In the genomic region with DNA sequence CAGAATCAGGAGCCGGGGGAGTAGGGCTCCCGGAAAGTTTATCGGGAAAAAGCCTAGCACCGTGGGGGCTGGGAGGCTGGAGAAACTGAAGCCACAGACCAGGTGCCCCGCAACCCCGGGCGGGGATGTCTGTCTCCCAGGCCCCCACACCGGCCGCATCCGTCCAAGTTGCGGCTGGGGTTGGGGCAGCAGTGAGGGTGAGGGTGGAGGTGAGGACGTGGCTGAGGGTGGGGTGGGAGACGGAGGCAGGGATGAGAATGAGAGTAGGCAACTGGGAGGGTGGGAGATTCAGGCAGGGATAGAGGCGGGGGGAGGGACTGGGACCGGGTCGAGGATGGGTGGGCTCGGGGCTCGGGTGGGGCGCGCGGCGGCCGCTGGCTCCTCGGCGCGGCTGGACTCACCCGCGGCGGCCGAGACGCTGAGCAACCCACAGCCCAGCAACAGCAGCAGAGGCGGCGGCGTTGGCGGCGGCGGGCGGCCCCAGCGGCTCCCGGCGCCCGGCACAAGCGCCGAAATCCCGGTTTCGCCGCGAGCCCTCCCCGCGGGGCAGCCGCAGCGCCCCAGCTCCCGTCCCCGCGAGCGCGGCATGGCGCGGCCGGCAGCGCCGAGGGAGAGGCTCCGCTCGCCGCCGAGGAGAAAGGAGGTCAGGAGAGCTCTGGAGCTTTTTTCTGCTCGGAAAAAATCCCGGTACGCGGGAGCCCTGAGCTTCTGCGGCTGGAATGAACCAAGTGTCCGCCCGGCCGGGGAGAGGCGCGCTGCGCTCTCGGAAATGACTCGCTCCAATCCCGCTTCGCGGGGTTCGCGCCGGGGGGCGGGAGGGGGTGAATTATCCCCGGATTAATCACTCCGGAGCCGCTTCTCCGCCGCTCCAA, we compare ENCODE assay signal across 8 cellular contexts. TPM values are rescaled to one million over a fixed set of nuclear protein-coding genes. Genes with fewer than 3 reads are reported as not detected.
DNase-seq lines count a peak whose midpoint lies in the region; TF ChIP-seq lines count a peak whose summit lies in the region.

TSS of gene CSMD2 (minus strand) at position 721 of the 872 bp plus-strand sequence. CDS start at position 588, 133 bp downstream.

- H3K4me3 ChIP-seq in H7 (ENCODE audit: insufficient read depth, low read depth, low read length) (peak within 1 kb of the TSS; percentile 78), foreskin fibroblast (ENCODE audit: low read depth in 1 of 2, low read length in 2 of 2) (peak within 1 kb of the TSS; percentile 71 to 81)

- TF ChIP-seq CTCF in foreskin fibroblast (IDR thresholded peaks at IDR 0.05; ENCODE audit: low read depth, low read length): no peak
- no peak for TF ChIP-seq CTCF in osteocyte (IDR thresholded peaks at IDR 0.05)

- H3K9me3 Mint-ChIP-seq in osteocyte (ENCODE audit: unreplicated experiment): no peaks in the 10 kb centered on the region

- DNase-seq in H7 (peak; percentile 88), RPMI7951 (ENCODE audit: low read depth) (peak; percentile 70), foreskin fibroblast (peak; percentile 41 to 73), osteocyte (ENCODE audit: extremely low spot score, unreplicated experiment) (no peak), MV-4-11 (lab: John Stamatoyannopoulos, UW) (no peak), mesenteric fat pad (ENCODE audit: low spot score) (no peak), NK-92 (lab: John Stamatoyannopoulos, UW; ENCODE audit: unreplicated experiment) (no peak)
- DNase-seq in activated CD4-positive, CD25-positive, alpha-beta regulatory T cell (lab: John Stamatoyannopoulos, UW): no peak

- peaks cover 16% of the 10 kb centered on the region for H3K4me1 Mint-ChIP-seq in osteocyte (ENCODE audit: unreplicated experiment)

- no peak within 1 kb of the TSS for H3K27ac Mint-ChIP-seq in osteocyte (ENCODE audit: unreplicated experiment)

- H3K36me3 Mint-ChIP-seq in osteocyte (ENCODE audit: unreplicated experiment): no peaks in the 10 kb centered on the region

- H3K27me3 Mint-ChIP-seq in osteocyte (ENCODE audit: unreplicated experiment): peaks cover 50% of the 10 kb centered on the region

- peaks cover 12% of the 10 kb centered on the region for H3K27me3 ChIP-seq in H7 (ENCODE audit: control insufficient read depth, insufficient read depth, low read length)

- no peaks in the 10 kb centered on the region for H3K36me3 ChIP-seq in H7 (replicated peaks; ENCODE audit: control insufficient read depth, insufficient read depth, low read length)

- peak within 1 kb of the TSS; percentile 54 for H3K4me3 Mint-ChIP-seq in osteocyte (ENCODE audit: unreplicated experiment)

RNA-seq across cellular contexts. Expression of gene CSMD2, which starts in this region (rescaled TPM):
- total RNA-seq in H7 (2014; rRNA removed; shearing (Covaris generic)): 5.8 and 6.3 TPM in 2 replicates
- total RNA-seq in RPMI7951 (2014; rRNA removed; shearing (Covaris generic)): 0.59 and 1.1 TPM in 2 replicates
- total RNA-seq in osteocyte: not detected in 2 replicates
- 1.3 TPM for total RNA-seq in mesenteric fat pad

Comparison
In these comparisons a context has a peak if more than half of its experiments do, and no peak if none do; other contexts are left out.
1. DNase-seq: peak in H7 (single experiment), RPMI7951 (single experiment) and foreskin fibroblast (2 of 2); none in osteocyte (single experiment), activated CD4-positive, CD25-positive, alpha-beta regulatory T cell (0 of 4), MV-4-11 (single experiment), mesenteric fat pad (single experiment) and NK-92 (single experiment).